ENCODE assay signal across 1 cellular context in the genomic region with DNA sequence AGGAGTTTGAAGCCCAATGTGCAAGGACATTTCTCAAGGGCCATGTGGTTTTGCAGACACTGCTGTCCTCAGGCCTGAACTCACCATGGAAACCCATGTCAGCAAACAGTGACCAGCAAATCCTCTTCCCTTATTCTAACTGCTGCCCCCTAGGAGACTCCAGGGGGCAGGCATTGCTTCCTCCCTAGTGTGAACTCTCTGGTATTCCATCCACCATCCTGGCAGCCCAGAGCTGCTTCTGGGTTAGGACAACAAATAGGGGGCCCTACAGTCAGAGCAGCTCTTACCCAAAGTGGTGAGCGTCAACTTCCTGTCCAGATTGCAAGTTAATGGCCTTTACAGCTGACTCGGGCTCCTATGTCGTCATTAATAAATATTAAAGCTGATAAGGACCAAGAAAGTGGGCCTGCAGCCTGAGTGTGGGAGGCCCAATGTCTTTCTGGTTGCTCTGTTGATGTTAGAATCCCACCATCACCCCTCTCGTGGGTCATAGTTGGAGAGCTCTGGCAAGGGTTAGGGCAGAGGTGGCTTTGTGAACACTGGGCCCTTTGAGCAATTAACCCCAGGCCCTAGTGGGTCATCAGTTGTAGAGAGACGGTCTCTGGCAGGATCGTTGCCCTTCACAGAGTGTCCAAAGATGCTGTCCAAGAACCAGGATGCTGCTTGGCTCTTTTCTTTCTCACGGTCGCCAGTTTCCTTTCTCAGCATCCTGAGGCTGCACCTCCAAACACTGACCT.
TF ChIP-seq lines count a peak whose summit lies in the region.

No MANE protein-coding gene starts in this region.

TF ChIP-seq in HepG2, 621 proteins besides CTCF, POLR2A, EP300 and RAD21:
- TF ChIP-seq SIX4 (CRISPR knock-in tag; IDR thresholded peaks at IDR 0.05), result no peak
- no peak for TF ChIP-seq ZNF10 (CRISPR knock-in tag; IDR thresholded peaks at IDR 0.05; ENCODE audit: borderline replicate concordance, low read depth)
- no peak for TF ChIP-seq ZFP82 (CRISPR knock-in tag; IDR thresholded peaks at IDR 0.05; ENCODE audit: borderline replicate concordance)
- TF ChIP-seq ZNF335 (CRISPR knock-in tag; IDR thresholded peaks at IDR 0.05), result no peak
- TF ChIP-seq, protein P1, sequence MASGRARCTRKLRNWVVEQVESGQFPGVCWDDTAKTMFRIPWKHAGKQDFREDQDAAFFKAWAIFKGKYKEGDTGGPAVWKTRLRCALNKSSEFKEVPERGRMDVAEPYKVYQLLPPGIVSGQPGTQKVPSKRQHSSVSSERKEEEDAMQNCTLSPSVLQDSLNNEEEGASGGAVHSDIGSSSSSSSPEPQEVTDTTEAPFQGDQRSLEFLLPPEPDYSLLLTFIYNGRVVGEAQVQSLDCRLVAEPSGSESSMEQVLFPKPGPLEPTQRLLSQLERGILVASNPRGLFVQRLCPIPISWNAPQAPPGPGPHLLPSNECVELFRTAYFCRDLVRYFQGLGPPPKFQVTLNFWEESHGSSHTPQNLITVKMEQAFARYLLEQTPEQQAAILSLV (CRISPR knock-in tag; IDR thresholded peaks at IDR 0.05; ENCODE audit: borderline replicate concordance), result no peak
- TF ChIP-seq, protein P2, sequence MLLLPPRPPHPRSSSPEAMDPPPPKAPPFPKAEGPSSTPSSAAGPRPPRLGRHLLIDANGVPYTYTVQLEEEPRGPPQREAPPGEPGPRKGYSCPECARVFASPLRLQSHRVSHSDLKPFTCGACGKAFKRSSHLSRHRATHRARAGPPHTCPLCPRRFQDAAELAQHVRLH (CRISPR knock-in tag; IDR thresholded peaks at IDR 0.05; ENCODE audit: borderline replicate concordance, low read depth), result no peak
- TF ChIP-seq ZNF746 (CRISPR knock-in tag; IDR thresholded peaks at IDR 0.05), result no peak
- no peak for TF ChIP-seq KLF16 (CRISPR knock-in tag; IDR thresholded peaks at IDR 0.05)
- no peak for TF ChIP-seq RBFOX2 (IDR thresholded peaks at IDR 0.05; ENCODE audit: low read depth, low read length)
- TF ChIP-seq, protein P3, sequence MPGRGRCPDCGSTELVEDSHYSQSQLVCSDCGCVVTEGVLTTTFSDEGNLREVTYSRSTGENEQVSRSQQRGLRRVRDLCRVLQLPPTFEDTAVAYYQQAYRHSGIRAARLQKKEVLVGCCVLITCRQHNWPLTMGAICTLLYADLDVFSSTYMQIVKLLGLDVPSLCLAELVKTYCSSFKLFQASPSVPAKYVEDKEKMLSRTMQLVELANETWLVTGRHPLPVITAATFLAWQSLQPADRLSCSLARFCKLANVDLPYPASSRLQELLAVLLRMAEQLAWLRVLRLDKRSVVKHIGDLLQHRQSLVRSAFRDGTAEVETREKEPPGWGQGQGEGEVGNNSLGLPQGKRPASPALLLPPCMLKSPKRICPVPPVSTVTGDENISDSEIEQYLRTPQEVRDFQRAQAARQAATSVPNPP (CRISPR knock-in tag; IDR thresholded peaks at IDR 0.05), result no peak
- no peak for TF ChIP-seq SOX5 (CRISPR knock-in tag; IDR thresholded peaks at IDR 0.05; ENCODE audit: borderline replicate concordance)
- TF ChIP-seq ZNF235 (CRISPR knock-in tag; IDR thresholded peaks at IDR 0.05; ENCODE audit: borderline replicate concordance), result no peak
- no peak for TF ChIP-seq ZNF160 (CRISPR knock-in tag; IDR thresholded peaks at IDR 0.05)
- no peak for TF ChIP-seq PLRG1 (conservative IDR thresholded peaks at IDR 0.05)
- TF ChIP-seq ZNF781 (CRISPR knock-in tag; IDR thresholded peaks at IDR 0.05; ENCODE audit: borderline replicate concordance, not compliant biosample characterization), result no peak
- no peak for TF ChIP-seq ZSCAN31 (CRISPR knock-in tag; IDR thresholded peaks at IDR 0.05; ENCODE audit: low read depth)
- TF ChIP-seq FOSL1 (CRISPR knock-in tag; IDR thresholded peaks at IDR 0.05; ENCODE audit: borderline replicate concordance), result no peak
- no peak for TF ChIP-seq ARNT2 (CRISPR knock-in tag; IDR thresholded peaks at IDR 0.05; ENCODE audit: low read depth)
